In genomic region chr21:46188226-46189212, GRCh38 we compare ENCODE assay signal across 8 cellular contexts. TPM values are rescaled to one million over a fixed set of nuclear protein-coding genes. Genes with fewer than 3 reads are reported as not detected.
A peak's percentile ranks its signal among the peaks of the same experiment; 100 is the strongest.
DNase-seq lines count a peak whose midpoint lies in the region; ATAC-seq and TF ChIP-seq lines count a peak whose summit lies in the region.

No MANE protein-coding gene starts in this region.

- H3K4me3 ChIP-seq in epithelial cell of esophagus (ENCODE audit: low read length) = no peak overlapping the region

- DNase-seq in GM03348 (ENCODE audit: low spot score) = peak; percentile 59
- peak; percentile 61 for DNase-seq in NCI-H510A treated with DMSO at 0.1 percent for 48 hours (lab: John Stamatoyannopoulos, UW)
- DNase-seq in epithelial cell of esophagus (ENCODE audit: low read depth) = peak; percentile 59
- peak; percentile 85 for DNase-seq in myocyte (ENCODE audit: low read depth)
- DNase-seq in left colon = no peak
- DNase-seq in activated CD4-positive, alpha-beta T cell treated with anti-CD3 and anti-CD28 coated beads for 36 hours = no peak

- H3K4me1 Mint-ChIP-seq in activated CD4-positive, alpha-beta T cell treated with anti-CD3 and anti-CD28 coated beads for 36 hours = peaks cover 4% of the 10 kb centered on the region

- H3K9me3 Mint-ChIP-seq in activated CD4-positive, alpha-beta T cell treated with anti-CD3 and anti-CD28 coated beads for 36 hours (ENCODE audit: low read depth) = no peaks in the 10 kb centered on the region

- no peak overlapping the region for H3K4me3 Mint-ChIP-seq in activated CD4-positive, alpha-beta T cell treated with anti-CD3 and anti-CD28 coated beads for 36 hours

- ATAC-seq in HG03280 (IDR thresholded peaks at IDR 0.05; ENCODE audit: unreplicated experiment) (no peak), left colon (no peak), HG02885 (IDR thresholded peaks at IDR 0.05; ENCODE audit: poor library complexity, unreplicated experiment) (no peak)
- ATAC-seq in activated CD4-positive, alpha-beta T cell treated with anti-CD3 and anti-CD28 coated beads for 36 hours = no peak

- no peak overlapping the region for H3K27ac Mint-ChIP-seq in activated CD4-positive, alpha-beta T cell treated with anti-CD3 and anti-CD28 coated beads for 36 hours

- H3K36me3 Mint-ChIP-seq in activated CD4-positive, alpha-beta T cell treated with anti-CD3 and anti-CD28 coated beads for 36 hours (ENCODE audit: low read depth) = peaks cover 2% of the 10 kb centered on the region

- intact Hi-C loops in left colon (cut with DNase I, micrococcal nuclease) = no loop called here
- intact Hi-C loops in activated CD4-positive, alpha-beta T cell treated with anti-CD3 and anti-CD28 coated beads for 36 hours (cut with DNase I, micrococcal nuclease) = loop anchor here in 1 of 2 experiments (2.0 kb wide), 1 partner anchor 38 kb away; no protein-coding TSS in a partner anchor

- CTCF ChIA-PET in activated CD4-positive, alpha-beta T cell treated with anti-CD3 and anti-CD28 coated beads for 36 hours (lab: Charles Lee) = interaction anchor here (0.6 kb wide), 1 partner anchor 13 kb away, joined by 3 read pairs; no protein-coding TSS in a partner anchor

- TF ChIP-seq CTCF in epithelial cell of esophagus (IDR thresholded peaks at IDR 0.05; ENCODE audit: insufficient read depth, low read depth, low read length, missing control alignments) = no peak

- no peaks in the 10 kb centered on the region for H3K27me3 Mint-ChIP-seq in activated CD4-positive, alpha-beta T cell treated with anti-CD3 and anti-CD28 coated beads for 36 hours

- POLR2A ChIA-PET in activated CD4-positive, alpha-beta T cell treated with anti-CD3 and anti-CD28 coated beads for 36 hours (lab: Charles Lee) = no interaction called here

RNA-seq across cellular contexts. Expression of gene SPATC1L, which starts 4.3 kb away (rescaled TPM):
- total RNA-seq in myocyte (16.1 and 16.8 TPM in 2 replicates), left colon (1 to 10 TPM; 5.9 to 8.0 TPM)
- 26.9 TPM for polyA plus RNA-seq in myocyte (2012)
- 10 to 100 TPM in 1 of 2 experiments, 1 to 10 TPM in 1; 8.1 to 13.0 TPM for total RNA-seq in activated CD4-positive, alpha-beta T cell treated with anti-CD3 and anti-CD28 coated beads for 36 hours

RNA-seq across cellular contexts. Expression of gene FTCD, which starts 33.1 kb away (rescaled TPM):
- total RNA-seq in myocyte = 0.37 TPM in 1 of 2 replicates, not detected in the other
- 2.0 TPM for polyA plus RNA-seq in myocyte (2012)
- total RNA-seq in left colon = under 1 TPM; 0.22 to 0.52 TPM
- total RNA-seq in activated CD4-positive, alpha-beta T cell treated with anti-CD3 and anti-CD28 coated beads for 36 hours = under 1 TPM; 0.16 to 0.23 TPM

RNA-seq across cellular contexts. Expression of gene LSS, which starts 40.1 kb away (rescaled TPM):
- 116 and 211 TPM in 2 replicates for total RNA-seq in myocyte
- 67.1 TPM for polyA plus RNA-seq in myocyte (2012)
- 100 to 1,000 TPM in 1 of 2 donors, 10 to 100 TPM in 1; 65.6 to 140 TPM for total RNA-seq in left colon
- total RNA-seq in activated CD4-positive, alpha-beta T cell treated with anti-CD3 and anti-CD28 coated beads for 36 hours = 10 to 100 TPM; 14.1 to 21.3 TPM

Comparison
In these comparisons a context has a peak if more than half of its experiments do, and no peak if none do; other contexts are left out.
1. DNase-seq: peak in GM03348 (single experiment), NCI-H510A treated with DMSO at 0.1 percent for 48 hours (single experiment), epithelial cell of esophagus (single experiment) and myocyte (single experiment); none in left colon (0 of 2) and activated CD4-positive, alpha-beta T cell treated with anti-CD3 and anti-CD28 coated beads for 36 hours (single experiment).